Comparison of ENCODE assay signal across 8 cellular contexts in the genomic region with DNA sequence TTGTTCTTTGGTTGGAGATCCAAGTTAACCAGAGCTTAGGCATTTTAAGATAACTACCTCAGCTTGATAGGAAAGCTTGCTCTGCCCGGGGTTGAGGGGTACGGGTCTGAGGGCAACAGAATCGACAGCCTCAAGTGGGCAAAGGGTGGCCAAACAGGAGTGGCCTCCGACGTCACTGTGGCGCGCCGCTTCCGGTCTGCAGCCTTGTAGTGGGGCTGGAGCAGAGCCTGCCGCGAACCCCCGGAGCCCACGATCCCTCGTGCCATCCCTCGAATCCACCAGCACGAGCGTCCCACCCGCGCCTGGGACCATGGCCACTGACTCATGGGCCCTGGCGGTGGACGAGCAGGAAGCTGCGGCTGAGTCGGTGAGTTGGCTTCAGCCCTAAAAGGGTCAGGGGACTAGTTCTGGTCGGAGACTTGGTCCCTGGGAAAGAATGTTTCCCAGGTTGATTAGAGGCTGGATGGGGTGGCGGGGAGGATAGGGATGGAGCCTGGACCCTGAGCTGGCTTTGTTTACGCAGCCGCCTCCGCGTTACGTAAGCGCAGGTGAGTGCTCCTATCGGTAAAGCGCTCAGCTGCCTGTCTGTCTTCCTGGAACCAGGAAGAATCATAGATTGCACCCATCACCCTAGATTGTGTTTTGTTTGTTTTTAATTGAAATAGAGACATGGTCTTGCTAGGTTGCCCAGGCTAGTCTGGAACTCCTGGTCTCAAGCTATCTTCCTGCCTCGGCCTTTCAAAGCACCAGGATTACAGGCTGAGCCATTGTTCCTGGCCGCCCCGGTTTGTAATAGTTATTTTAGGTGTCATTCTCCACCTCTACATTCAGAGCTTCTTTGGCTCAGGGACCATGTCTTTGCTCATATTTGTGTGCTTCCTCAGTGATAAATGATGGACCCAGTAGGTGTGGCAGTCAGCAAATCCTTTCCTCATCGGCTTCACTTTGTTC.
A peak's percentile ranks its signal among the peaks of the same experiment; 100 is the strongest.
DNase-seq lines count a peak whose midpoint lies in the region; ATAC-seq and TF ChIP-seq lines count a peak whose summit lies in the region.

A gene (plus strand): TSS at position 199 of the 951 bp plus-strand sequence. CDS start 112 bp downstream, at position 311.

- H3K4me3 ChIP-seq in RWPE2 (ENCODE audit: severe bottlenecking), result peak within 1 kb of the TSS; percentile 68
- H3K4me3 ChIP-seq in foreskin fibroblast (ENCODE audit: low read depth in 1 of 2, low read length in 2 of 2), result peak within 1 kb of the TSS; percentile 67 to 74
- peak within 1 kb of the TSS; percentile 94 to 99 for H3K4me3 ChIP-seq in stomach smooth muscle (ENCODE audit: low read length in 2 of 2)

- peak within 1 kb of the TSS; percentile 98 to 99 for H3K9ac ChIP-seq in stomach smooth muscle (ENCODE audit: low read length in 2 of 2)

- ATAC-seq in GM21526 (IDR thresholded peaks at IDR 0.05; ENCODE audit: low FRiP score, unreplicated experiment), result peak; percentile 57
- peak; percentile 82 for ATAC-seq in RWPE2 (ENCODE audit: low read depth)

- H3K36me3 Mint-ChIP-seq in nephron progenitor cell (ENCODE audit: low read depth), result peaks cover 47% of the 10 kb centered on the region

- H3K27me3 ChIP-seq in RWPE2 (ENCODE audit: insufficient read depth, poor library complexity, severe bottlenecking) (no peaks in the 10 kb centered on the region), stomach smooth muscle (ENCODE audit: control insufficient read depth in 1 of 2, insufficient read depth in 2 of 2, low read length in 2 of 2) (no peaks in the 10 kb centered on the region)

- peaks cover 3% of the 10 kb centered on the region for H3K9me3 ChIP-seq in RWPE2 (ENCODE audit: severe bottlenecking)
- peaks cover 3% of the 10 kb centered on the region in 2 donors for H3K9me3 ChIP-seq in stomach smooth muscle (ENCODE audit: control insufficient read depth in 2 of 2, low read length in 2 of 2)

- H3K27me3 Mint-ChIP-seq in nephron progenitor cell (ENCODE audit: low read depth, poor library complexity), result peaks cover 6% of the 10 kb centered on the region

- peaks cover 35% of the 10 kb centered on the region for H3K9me3 Mint-ChIP-seq in nephron progenitor cell

- DNase-seq in CMK (ENCODE audit: low read depth) (peak; percentile 68), KG1 (lab: John Stamatoyannopoulos, UW) (peak; percentile 75), RWPE2 (ENCODE audit: low spot score) (peak; percentile 68), activated gamma-delta T cell treated with Interleukin-2 at 50 U/mL for 16 hours (peak; percentile 57), foreskin fibroblast (peak; percentile 58 to 88), nephron progenitor cell (peak; percentile 51)

- H3K27ac Mint-ChIP-seq in nephron progenitor cell, result peak within 1 kb of the TSS; percentile 90

- no peak for TF ChIP-seq CTCF in RWPE2 (IDR thresholded peaks at IDR 0.05; ENCODE audit: poor library complexity, severe bottlenecking)
- no peak for TF ChIP-seq CTCF in foreskin fibroblast (IDR thresholded peaks at IDR 0.05; ENCODE audit: low read depth, low read length)
- TF ChIP-seq CTCF in nephron progenitor cell (IDR thresholded peaks at IDR 0.05), result no peak

- H3K4me1 ChIP-seq in RWPE2 (ENCODE audit: insufficient read depth, poor library complexity, severe bottlenecking) (no peaks in the 10 kb centered on the region), stomach smooth muscle (ENCODE audit: control insufficient read depth, insufficient read depth, low read length) (peaks cover 11% of the 10 kb centered on the region)

- H3K36me3 ChIP-seq in RWPE2 (ENCODE audit: low read depth) (peaks cover 21% of the 10 kb centered on the region), stomach smooth muscle (ENCODE audit: control insufficient read depth in 2 of 2, insufficient read depth in 2 of 2, low read length in 2 of 2) (no peaks in the 10 kb centered on the region)

- peak within 1 kb of the TSS; percentile 94 for H3K4me3 Mint-ChIP-seq in nephron progenitor cell

- peaks cover 22% of the 10 kb centered on the region for H3K4me1 Mint-ChIP-seq in nephron progenitor cell

- H3K27ac ChIP-seq in RWPE2 (ENCODE audit: poor library complexity, severe bottlenecking) (peak within 1 kb of the TSS; percentile 69), stomach smooth muscle (ENCODE audit: low read length) (peak within 1 kb of the TSS; percentile 96)

Comparison
In these comparisons a context has a peak if more than half of its experiments do, and no peak if none do; other contexts are left out.
1. Peak in every context shown above with its lines: DNase-seq, ATAC-seq, H3K4me3 ChIP-seq and H3K27ac ChIP-seq.